Comparison of ENCODE assay signal across 1 cellular context in the genomic region with DNA sequence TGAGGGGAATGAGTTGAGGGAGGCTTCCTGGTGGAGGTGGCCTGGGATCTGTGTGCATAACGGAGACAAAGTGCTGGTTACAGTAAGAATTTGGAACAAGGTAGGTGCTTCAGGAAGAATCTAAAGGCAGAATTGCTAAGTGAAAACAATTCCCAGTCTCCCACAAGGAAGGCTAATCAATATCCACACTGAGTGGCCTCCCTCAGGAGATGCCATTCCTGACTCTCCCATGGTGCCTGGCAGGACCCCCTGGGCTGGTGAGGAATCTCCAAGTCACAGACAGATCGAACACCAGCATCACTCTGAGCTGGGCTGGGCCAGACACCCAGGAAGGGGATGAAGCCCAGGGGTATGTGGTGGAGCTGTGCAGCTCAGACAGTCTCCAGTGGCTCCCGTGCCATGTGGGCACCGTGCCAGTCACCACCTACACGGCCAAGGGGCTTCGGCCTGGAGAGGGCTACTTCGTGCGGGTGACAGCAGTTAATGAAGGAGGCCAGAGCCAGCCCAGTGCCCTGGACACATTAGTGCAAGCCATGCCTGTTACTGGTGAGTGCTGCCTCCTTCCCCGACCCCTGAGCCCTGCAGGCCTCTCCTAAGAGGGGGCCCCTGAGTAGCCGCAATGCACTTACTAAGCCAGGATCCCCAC.
TF ChIP-seq lines count a peak whose summit lies in the region.

No MANE protein-coding gene starts in this region.

TF ChIP-seq in HepG2, 621 proteins besides CTCF, POLR2A, EP300 and RAD21:
- TF ChIP-seq GTF2F1 (IDR thresholded peaks at IDR 0.05; ENCODE audit: low read length) (no peak), PAF1 (CRISPR knock-in tag; IDR thresholded peaks at IDR 0.05) (no peak), SRSF9 (IDR thresholded peaks at IDR 0.05; ENCODE audit: borderline replicate concordance, insufficient read depth, low read depth, low read length, poor library complexity, severe bottlenecking) (no peak), ZNF12 (CRISPR knock-in tag; IDR thresholded peaks at IDR 0.05) (no peak), ASH2L (IDR thresholded peaks at IDR 0.05; ENCODE audit: insufficient read length, low read depth, low read length) (no peak), LCORL (IDR thresholded peaks at IDR 0.05) (no peak), LCORL (CRISPR knock-in tag; IDR thresholded peaks at IDR 0.05) (no peak), ZSCAN21 (CRISPR knock-in tag; IDR thresholded peaks at IDR 0.05; ENCODE audit: borderline replicate concordance) (no peak), BHLHE40 (IDR thresholded peaks at IDR 0.05; ENCODE audit: low read length) (no peak), ETV5 (CRISPR knock-in tag; IDR thresholded peaks at IDR 0.05; ENCODE audit: borderline replicate concordance) (no peak), SIX1 (CRISPR knock-in tag; IDR thresholded peaks at IDR 0.05; ENCODE audit: borderline replicate concordance) (no peak), HHEX (CRISPR knock-in tag; IDR thresholded peaks at IDR 0.05) (no peak), ZNF761 (CRISPR knock-in tag; conservative IDR thresholded peaks at IDR 0.05) (no peak)
